Comparison of ENCODE assay signal across 18 cellular contexts in genomic region chr2:44269831-44270230, GRCh38. TPM values are rescaled to one million over a fixed set of nuclear protein-coding genes. Genes with fewer than 3 reads are reported as not detected.
DNase-seq lines count a peak whose midpoint lies in the region; ATAC-seq, FAIRE-seq and TF ChIP-seq lines count a peak whose summit lies in the region.
"Had no signal": no experiment of that assay in that cellular context is flagged by ENCODE, and none has a peak within 500 bp of the region (broad histone marks: within the 10 kb centered on the region; RNA-seq: fewer than 3 reads in every experiment).

No MANE protein-coding gene starts in this region.

- no peak overlapping the region for H3K4me3 ChIP-seq in thoracic aorta
- H3K4me3 ChIP-seq: BLaER1 had no signal

- no peaks in the 10 kb centered on the region for H3K36me3 ChIP-seq in thoracic aorta
- H3K36me3 ChIP-seq: BLaER1 had no signal

- no peaks in the 10 kb centered on the region for H3K27me3 ChIP-seq in thoracic aorta (replicated peaks; ENCODE audit: insufficient read depth)
- H3K27me3 ChIP-seq: BLaER1 had no signal

- DNase-seq in foreskin melanocyte (peak; percentile 83), pons (ENCODE audit: low spot score) (peak; percentile 88), thoracic aorta (ENCODE audit: low spot score) (no peak), NCI-H526 treated with DMSO at 0.1 percent for 48 hours (lab: John Stamatoyannopoulos, UW) (no peak), urothelium cell line (ENCODE audit: low spot score) (no peak)
- DNase-seq: DMS153, EL, HFFc6, MM.1S, NCI-H1105 treated with DMSO at 0.1 percent for 48 hours, NCI-H187, NCI-H446, NCI-H774 had no signal

- no peak for ATAC-seq in thoracic aorta (ENCODE audit: insufficient number of reproducible peaks, low FRiP score, low read depth)
- ATAC-seq in GM19328 (IDR thresholded peaks at IDR 0.05; ENCODE audit: unreplicated experiment), result no peak
- ATAC-seq: HepG2, Right ventricle myocardium inferior had no signal

- H3K27ac ChIP-seq in VCaP, result peak overlapping the region; percentile 3; the same call in 1 of the 2 replicates
- H3K27ac ChIP-seq in thoracic aorta, result peak overlapping the region; percentile 89 to 93
- H3K27ac ChIP-seq: BLaER1 had no signal

- TF ChIP-seq CTCF in VCaP (conservative IDR thresholded peaks at IDR 0.05) (no peak), thoracic aorta (IDR thresholded peaks at IDR 0.05) (no peak)

- FAIRE-seq in urothelium cell line (lab: Jason Lieb, UNC), result no peak
- FAIRE-seq: HepG2 had no signal

- no peaks in the 10 kb centered on the region for H3K9me3 ChIP-seq in thoracic aorta

- peaks cover 26 to 43% of the 10 kb centered on the region in 2 donors for H3K4me1 ChIP-seq in thoracic aorta (ENCODE audit: control insufficient read depth in 1 of 2, low read depth in 2 of 2)
- H3K4me1 ChIP-seq: BLaER1 had no signal

RNA-seq across cellular contexts. Expression of gene SLC3A1, which starts 5.4 kb away (rescaled TPM):
- under 1 TPM; 0.71 to 0.81 TPM for total RNA-seq in thoracic aorta
- total RNA-seq: HepG2, Right ventricle myocardium inferior had no signal

Comparison
In these comparisons a context has a peak if more than half of its experiments do, and no peak if none do; other contexts are left out.
1. DNase-seq: peak in foreskin melanocyte (single experiment) and pons (single experiment); none in thoracic aorta (single experiment), NCI-H526 treated with DMSO at 0.1 percent for 48 hours (single experiment) and urothelium cell line (single experiment).